1 cellular context compared by ENCODE assay signal in the genomic region with DNA sequence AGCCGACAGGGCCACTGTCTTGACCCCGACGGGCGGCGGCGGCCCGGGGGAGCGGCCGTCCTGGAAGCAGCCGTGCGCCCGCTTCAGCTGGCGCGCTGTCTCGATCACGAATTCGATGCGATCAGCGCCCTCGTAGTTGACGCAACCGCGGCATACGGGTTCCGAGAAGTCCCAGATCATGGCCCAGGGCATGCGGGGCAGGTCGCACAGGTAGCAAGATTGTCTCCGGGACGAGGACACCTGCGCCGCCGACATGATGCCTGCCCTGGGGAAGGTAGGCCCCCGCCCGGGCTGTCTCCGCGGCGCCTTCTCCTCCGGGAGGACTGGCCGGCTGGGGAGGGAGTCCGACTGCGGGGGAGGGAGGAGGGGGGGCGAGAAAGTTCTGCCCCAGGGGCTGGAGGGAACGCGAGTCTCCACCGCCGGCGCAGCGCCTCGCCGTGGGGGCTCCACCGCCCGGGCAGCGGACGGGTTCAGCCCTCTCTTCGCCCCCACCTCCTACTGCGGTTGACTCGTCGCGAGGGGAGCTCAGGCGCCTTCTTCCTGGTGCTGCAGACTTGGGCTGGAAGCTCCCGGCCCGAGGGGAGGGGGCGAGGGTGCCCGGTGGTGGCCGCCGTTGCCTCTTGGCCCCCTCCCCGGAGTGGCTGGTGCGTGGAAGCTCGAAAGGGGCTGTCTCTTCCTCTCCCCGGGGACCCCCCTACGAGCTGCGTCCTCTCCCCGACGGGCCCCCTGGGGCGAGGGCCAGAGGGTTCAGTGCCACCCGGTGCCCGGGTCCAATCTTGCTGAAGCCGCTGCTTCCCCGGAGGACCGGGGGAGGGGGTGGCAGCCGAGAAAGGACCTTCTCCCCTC.
A peak's percentile ranks its signal among the peaks of the same experiment; 100 is the strongest.
TF ChIP-seq lines count a peak whose summit lies in the region.

No MANE protein-coding gene starts in this region.

TF ChIP-seq in HEK293, 187 proteins besides CTCF, POLR2A, EP300 and RAD21 (continued from another document and continues in another):
- TF ChIP-seq SP3 (tag by site-specific recombination; IDR thresholded peaks at IDR 0.05) (no peak), SP2 (tag by site-specific recombination; IDR thresholded peaks at IDR 0.05) (peak; percentile 31; the same call in 1 of the 2 replicates), ZFHX2 (tag by site-specific recombination; conservative IDR thresholded peaks at IDR 0.05) (peak; percentile 81), ZNF169 (tag by site-specific recombination; IDR thresholded peaks at IDR 0.05) (no peak), ZNF133 (tag by site-specific recombination; IDR thresholded peaks at IDR 0.05) (no peak), MYNN (tag by site-specific recombination; IDR thresholded peaks at IDR 0.05; ENCODE audit: borderline replicate concordance) (no peak), ZNF664 (tag by site-specific recombination; IDR thresholded peaks at IDR 0.05) (no peak), ZNF843 (tag by site-specific recombination; IDR thresholded peaks at IDR 0.05) (no peak; the same call in 1 of the 2 replicates), ZNF112 (tag by site-specific recombination; IDR thresholded peaks at IDR 0.05) (no peak), ZNF354C (tag by site-specific recombination; IDR thresholded peaks at IDR 0.05; ENCODE audit: borderline replicate concordance, low read depth) (no peak), ZNF558 (tag by site-specific recombination; IDR thresholded peaks at IDR 0.05) (no peak), ZEB2 (tag by site-specific recombination; IDR thresholded peaks at IDR 0.05) (peak; percentile 68; the same call in 1 of the 2 replicates), OVOL3 (tag by site-specific recombination; IDR thresholded peaks at IDR 0.05) (no peak), OSR2 (tag by site-specific recombination; IDR thresholded peaks at IDR 0.05) (no peak), ZNF707 (tag by site-specific recombination; IDR thresholded peaks at IDR 0.05) (no peak), SCRT1 (tag by site-specific recombination; IDR thresholded peaks at IDR 0.05; ENCODE audit: borderline replicate concordance) (no peak), ZNF223 (tag by site-specific recombination; IDR thresholded peaks at IDR 0.05) (no peak), ZNF155 (tag by site-specific recombination; IDR thresholded peaks at IDR 0.05) (no peak), ZNF24 (tag by site-specific recombination; IDR thresholded peaks at IDR 0.05) (no peak), TCF7L2 (IDR thresholded peaks at IDR 0.05; ENCODE audit: borderline replicate concordance, low read depth, low read length) (no peak), ZNF521 (tag by site-specific recombination; IDR thresholded peaks at IDR 0.05) (no peak), KLF9 (tag by site-specific recombination; IDR thresholded peaks at IDR 0.05; ENCODE audit: low read depth) (no peak), ZNF239 (tag by site-specific recombination; IDR thresholded peaks at IDR 0.05) (no peak), ZNF596 (tag by site-specific recombination; IDR thresholded peaks at IDR 0.05) (no peak), ZNF10 (tag by site-specific recombination; IDR thresholded peaks at IDR 0.05) (no peak), ZNF184 (tag by site-specific recombination; IDR thresholded peaks at IDR 0.05) (no peak), ZNF791 (tag by site-specific recombination; IDR thresholded peaks at IDR 0.05) (no peak), WT1 (tag by site-specific recombination; IDR thresholded peaks at IDR 0.05) (peak; percentile 45; the same call in 1 of the 2 replicates)
- TF ChIP-seq, protein P1, sequence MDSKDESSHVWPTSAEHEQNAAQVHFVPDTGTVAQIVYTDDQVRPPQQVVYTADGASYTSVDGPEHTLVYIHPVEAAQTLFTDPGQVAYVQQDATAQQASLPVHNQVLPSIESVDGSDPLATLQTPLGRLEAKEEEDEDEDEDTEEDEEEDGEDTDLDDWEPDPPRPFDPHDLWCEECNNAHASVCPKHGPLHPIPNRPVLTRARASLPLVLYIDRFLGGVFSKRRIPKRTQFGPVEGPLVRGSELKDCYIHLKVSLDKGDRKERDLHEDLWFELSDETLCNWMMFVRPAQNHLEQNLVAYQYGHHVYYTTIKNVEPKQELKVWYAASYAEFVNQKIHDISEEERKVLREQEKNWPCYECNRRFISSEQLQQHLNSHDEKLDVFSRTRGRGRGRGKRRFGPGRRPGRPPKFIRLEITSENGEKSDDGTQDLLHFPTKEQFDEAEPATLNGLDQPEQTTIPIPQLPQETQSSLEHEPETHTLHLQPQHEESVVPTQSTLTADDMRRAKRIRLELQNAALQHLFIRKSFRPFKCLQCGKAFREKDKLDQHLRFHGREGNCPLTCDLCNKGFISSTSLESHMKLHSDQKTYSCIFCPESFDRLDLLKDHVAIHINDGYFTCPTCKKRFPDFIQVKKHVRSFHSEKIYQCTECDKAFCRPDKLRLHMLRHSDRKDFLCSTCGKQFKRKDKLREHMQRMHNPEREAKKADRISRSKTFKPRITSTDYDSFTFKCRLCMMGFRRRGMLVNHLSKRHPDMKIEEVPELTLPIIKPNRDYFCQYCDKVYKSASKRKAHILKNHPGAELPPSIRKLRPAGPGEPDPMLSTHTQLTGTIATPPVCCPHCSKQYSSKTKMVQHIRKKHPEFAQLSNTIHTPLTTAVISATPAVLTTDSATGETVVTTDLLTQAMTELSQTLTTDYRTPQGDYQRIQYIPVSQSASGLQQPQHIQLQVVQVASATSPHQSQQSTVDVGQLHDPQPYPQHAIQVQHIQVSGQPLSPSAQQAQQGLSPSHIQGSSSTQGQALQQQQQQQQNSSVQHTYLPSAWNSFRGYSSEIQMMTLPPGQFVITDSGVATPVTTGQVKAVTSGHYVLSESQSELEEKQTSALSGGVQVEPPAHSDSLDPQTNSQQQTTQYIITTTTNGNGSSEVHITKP (tag by site-specific recombination; IDR thresholded peaks at IDR 0.05), result no peak; the same call in none of the 2 replicates
- TF ChIP-seq, protein P2, sequence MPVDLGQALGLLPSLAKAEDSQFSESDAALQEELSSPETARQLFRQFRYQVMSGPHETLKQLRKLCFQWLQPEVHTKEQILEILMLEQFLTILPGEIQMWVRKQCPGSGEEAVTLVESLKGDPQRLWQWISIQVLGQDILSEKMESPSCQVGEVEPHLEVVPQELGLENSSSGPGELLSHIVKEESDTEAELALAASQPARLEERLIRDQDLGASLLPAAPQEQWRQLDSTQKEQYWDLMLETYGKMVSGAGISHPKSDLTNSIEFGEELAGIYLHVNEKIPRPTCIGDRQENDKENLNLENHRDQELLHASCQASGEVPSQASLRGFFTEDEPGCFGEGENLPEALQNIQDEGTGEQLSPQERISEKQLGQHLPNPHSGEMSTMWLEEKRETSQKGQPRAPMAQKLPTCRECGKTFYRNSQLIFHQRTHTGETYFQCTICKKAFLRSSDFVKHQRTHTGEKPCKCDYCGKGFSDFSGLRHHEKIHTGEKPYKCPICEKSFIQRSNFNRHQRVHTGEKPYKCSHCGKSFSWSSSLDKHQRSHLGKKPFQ (tag by site-specific recombination; IDR thresholded peaks at IDR 0.05), result 0 out of 2 replicates have a peak, but pooled peaks have one; percentile 36
- TF ChIP-seq, protein P3, sequence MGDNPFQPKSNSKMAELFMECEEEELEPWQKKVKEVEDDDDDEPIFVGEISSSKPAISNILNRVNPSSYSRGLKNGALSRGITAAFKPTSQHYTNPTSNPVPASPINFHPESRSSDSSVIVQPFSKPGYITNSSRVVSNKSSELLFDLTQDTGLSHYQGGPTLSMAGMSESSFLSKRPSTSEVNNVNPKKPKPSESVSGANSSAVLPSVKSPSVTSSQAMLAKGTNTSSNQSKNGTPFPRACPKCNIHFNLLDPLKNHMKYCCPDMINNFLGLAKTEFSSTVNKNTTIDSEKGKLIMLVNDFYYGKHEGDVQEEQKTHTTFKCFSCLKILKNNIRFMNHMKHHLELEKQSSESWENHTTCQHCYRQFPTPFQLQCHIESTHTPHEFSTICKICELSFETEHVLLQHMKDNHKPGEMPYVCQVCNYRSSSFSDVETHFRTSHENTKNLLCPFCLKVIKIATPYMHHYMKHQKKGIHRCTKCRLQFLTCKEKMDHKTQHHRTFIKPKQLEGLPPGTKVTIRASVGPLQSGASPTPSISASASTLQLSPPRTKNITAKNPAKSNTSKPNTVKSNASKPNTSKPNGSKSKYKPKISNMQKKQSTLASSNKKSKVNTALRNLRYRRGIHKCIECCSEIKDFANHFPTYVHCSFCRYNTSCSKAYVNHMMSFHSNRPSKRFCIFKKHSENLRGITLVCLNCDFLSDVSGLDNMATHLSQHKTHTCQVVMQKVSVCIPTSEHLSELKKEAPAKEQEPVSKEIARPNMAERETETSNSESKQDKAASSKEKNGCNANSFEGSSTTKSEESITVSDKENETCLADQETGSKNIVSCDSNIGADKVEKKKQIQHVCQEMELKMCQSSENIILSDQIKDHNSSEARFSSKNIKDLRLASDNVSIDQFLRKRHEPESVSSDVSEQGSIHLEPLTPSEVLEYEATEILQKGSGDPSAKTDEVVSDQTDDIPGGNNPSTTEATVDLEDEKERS (tag by site-specific recombination; IDR thresholded peaks at IDR 0.05), result no peak
- TF ChIP-seq, protein P4, sequence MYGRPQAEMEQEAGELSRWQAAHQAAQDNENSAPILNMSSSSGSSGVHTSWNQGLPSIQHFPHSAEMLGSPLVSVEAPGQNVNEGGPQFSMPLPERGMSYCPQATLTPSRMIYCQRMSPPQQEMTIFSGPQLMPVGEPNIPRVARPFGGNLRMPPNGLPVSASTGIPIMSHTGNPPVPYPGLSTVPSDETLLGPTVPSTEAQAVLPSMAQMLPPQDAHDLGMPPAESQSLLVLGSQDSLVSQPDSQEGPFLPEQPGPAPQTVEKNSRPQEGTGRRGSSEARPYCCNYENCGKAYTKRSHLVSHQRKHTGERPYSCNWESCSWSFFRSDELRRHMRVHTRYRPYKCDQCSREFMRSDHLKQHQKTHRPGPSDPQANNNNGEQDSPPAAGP (tag by site-specific recombination; IDR thresholded peaks at IDR 0.05), result 0 out of 2 replicates have a peak, but pooled peaks have one; percentile 39
- TF ChIP-seq, protein P5, sequence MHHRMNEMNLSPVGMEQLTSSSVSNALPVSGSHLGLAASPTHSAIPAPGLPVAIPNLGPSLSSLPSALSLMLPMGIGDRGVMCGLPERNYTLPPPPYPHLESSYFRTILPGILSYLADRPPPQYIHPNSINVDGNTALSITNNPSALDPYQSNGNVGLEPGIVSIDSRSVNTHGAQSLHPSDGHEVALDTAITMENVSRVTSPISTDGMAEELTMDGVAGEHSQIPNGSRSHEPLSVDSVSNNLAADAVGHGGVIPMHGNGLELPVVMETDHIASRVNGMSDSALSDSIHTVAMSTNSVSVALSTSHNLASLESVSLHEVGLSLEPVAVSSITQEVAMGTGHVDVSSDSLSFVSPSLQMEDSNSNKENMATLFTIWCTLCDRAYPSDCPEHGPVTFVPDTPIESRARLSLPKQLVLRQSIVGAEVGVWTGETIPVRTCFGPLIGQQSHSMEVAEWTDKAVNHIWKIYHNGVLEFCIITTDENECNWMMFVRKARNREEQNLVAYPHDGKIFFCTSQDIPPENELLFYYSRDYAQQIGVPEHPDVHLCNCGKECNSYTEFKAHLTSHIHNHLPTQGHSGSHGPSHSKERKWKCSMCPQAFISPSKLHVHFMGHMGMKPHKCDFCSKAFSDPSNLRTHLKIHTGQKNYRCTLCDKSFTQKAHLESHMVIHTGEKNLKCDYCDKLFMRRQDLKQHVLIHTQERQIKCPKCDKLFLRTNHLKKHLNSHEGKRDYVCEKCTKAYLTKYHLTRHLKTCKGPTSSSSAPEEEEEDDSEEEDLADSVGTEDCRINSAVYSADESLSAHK (tag by site-specific recombination; IDR thresholded peaks at IDR 0.05), result no peak
- TF ChIP-seq, protein P6, sequence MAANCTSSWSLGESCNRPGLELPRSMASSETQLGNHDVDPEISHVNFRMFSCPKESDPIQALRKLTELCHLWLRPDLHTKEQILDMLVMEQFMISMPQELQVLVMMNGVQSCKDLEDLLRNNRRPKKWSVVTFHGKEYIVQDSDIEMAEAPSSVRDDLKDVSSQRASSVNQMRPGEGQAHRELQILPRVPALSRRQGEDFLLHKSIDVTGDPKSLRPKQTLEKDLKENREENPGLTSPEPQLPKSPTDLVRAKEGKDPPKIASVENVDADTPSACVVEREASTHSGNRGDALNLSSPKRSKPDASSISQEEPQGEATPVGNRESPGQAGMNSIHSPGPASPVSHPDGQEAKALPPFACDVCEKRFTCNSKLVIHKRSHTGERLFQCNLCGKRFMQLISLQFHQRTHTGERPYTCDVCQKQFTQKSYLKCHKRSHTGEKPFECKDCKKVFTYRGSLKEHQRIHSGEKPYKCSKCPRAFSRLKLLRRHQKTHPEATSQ (tag by site-specific recombination; IDR thresholded peaks at IDR 0.05), result no peak
- TF ChIP-seq, protein P7, sequence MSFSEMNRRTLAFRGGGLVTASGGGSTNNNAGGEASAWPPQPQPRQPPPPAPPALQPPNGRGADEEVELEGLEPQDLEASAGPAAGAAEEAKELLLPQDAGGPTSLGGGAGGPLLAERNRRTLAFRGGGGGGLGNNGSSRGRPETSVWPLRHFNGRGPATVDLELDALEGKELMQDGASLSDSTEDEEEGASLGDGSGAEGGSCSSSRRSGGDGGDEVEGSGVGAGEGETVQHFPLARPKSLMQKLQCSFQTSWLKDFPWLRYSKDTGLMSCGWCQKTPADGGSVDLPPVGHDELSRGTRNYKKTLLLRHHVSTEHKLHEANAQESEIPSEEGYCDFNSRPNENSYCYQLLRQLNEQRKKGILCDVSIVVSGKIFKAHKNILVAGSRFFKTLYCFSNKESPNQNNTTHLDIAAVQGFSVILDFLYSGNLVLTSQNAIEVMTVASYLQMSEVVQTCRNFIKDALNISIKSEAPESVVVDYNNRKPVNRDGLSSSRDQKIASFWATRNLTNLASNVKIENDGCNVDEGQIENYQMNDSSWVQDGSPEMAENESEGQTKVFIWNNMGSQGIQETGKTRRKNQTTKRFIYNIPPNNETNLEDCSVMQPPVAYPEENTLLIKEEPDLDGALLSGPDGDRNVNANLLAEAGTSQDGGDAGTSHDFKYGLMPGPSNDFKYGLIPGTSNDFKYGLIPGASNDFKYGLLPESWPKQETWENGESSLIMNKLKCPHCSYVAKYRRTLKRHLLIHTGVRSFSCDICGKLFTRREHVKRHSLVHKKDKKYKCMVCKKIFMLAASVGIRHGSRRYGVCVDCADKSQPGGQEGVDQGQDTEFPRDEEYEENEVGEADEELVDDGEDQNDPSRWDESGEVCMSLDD (tag by site-specific recombination; IDR thresholded peaks at IDR 0.05), result no peak
- TF ChIP-seq, protein P8, sequence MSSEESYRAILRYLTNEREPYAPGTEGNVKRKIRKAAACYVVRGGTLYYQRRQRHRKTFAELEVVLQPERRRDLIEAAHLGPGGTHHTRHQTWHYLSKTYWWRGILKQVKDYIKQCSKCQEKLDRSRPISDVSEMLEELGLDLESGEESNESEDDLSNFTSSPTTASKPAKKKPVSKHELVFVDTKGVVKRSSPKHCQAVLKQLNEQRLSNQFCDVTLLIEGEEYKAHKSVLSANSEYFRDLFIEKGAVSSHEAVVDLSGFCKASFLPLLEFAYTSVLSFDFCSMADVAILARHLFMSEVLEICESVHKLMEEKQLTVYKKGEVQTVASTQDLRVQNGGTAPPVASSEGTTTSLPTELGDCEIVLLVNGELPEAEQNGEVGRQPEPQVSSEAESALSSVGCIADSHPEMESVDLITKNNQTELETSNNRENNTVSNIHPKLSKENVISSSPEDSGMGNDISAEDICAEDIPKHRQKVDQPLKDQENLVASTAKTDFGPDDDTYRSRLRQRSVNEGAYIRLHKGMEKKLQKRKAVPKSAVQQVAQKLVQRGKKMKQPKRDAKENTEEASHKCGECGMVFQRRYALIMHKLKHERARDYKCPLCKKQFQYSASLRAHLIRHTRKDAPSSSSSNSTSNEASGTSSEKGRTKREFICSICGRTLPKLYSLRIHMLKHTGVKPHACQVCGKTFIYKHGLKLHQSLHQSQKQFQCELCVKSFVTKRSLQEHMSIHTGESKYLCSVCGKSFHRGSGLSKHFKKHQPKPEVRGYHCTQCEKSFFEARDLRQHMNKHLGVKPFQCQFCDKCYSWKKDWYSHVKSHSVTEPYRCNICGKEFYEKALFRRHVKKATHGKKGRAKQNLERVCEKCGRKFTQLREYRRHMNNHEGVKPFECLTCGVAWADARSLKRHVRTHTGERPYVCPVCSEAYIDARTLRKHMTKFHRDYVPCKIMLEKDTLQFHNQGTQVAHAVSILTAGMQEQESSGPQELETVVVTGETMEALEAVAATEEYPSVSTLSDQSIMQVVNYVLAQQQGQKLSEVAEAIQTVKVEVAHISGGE (tag by site-specific recombination; conservative IDR thresholded peaks at IDR 0.05; ENCODE audit: low read depth), result no peak
